10 cellular contexts compared by ENCODE assay signal in the genomic region with DNA sequence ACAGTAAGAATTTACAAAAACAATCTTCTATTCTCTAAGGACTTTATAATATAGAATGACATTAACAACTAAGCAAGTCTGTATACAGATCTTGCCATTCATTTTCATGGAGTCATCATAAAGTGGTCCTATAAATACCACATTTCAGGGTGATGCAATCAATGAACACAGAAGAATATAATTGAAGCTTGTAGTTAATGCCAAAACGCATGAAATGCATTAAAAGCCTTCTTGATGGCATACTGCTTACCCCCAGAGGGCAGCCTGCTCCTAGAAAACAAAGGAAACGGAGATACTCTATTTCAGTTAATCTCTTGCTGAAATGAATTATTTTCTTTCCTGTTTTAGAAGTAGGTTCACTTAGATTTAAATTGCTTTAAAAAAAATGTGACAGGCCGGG. TPM values are rescaled to one million over a fixed set of nuclear protein-coding genes. Genes with fewer than 3 reads are reported as not detected.
DNase-seq lines count a peak whose midpoint lies in the region; ATAC-seq and TF ChIP-seq lines count a peak whose summit lies in the region.
"Had no signal": no experiment of that assay in that cellular context is flagged by ENCODE, and none has a peak within 500 bp of the region (broad histone marks: within the 10 kb centered on the region; RNA-seq: fewer than 3 reads in every experiment).

No MANE protein-coding gene starts in this region.

- no peaks in the 10 kb centered on the region for H3K4me1 ChIP-seq in endodermal cell (ENCODE audit: control insufficient read depth, insufficient read depth, low read length)
- H3K4me1 ChIP-seq in smooth muscle cell (ENCODE audit: low read depth): no peaks in the 10 kb centered on the region
- H3K4me1 ChIP-seq: parathyroid adenoma had no signal

- POLR2A ChIA-PET in activated CD4-positive, alpha-beta memory T cell treated with anti-CD3 and anti-CD28 coated beads for 36 hours (lab: Charles Lee): no interaction called here
- POLR2A ChIA-PET in activated CD4-positive, alpha-beta memory T cell treated with anti-CD3 and anti-CD28 coated beads, Interleukin-2, amount 10 ng/mL, durations not matched to agents 7 days and 5 days (lab: Charles Lee): no interaction called here

- H3K27ac Mint-ChIP-seq in activated CD4-positive, alpha-beta memory T cell treated with anti-CD3 and anti-CD28 coated beads for 36 hours: no peak overlapping the region
- H3K27ac Mint-ChIP-seq in activated CD4-positive, alpha-beta memory T cell treated with anti-CD3 and anti-CD28 coated beads, Interleukin-2, amount 10 ng/mL, durations not matched to agents 7 days and 5 days: no peak overlapping the region
- no peak overlapping the region for H3K27ac Mint-ChIP-seq in endodermal cell
- H3K27ac Mint-ChIP-seq: activated naive CD4-positive, alpha-beta T cell treated with anti-CD3 and anti-CD28 coated beads, Interleukin-2, amount 50 U/mL, for 24 hours had no signal

- no peak overlapping the region for H3K4me2 ChIP-seq in smooth muscle cell

- H3K36me3 Mint-ChIP-seq in activated CD4-positive, alpha-beta memory T cell treated with anti-CD3 and anti-CD28 coated beads for 36 hours: peaks cover 8% of the 10 kb centered on the region
- H3K36me3 Mint-ChIP-seq in activated CD4-positive, alpha-beta memory T cell treated with anti-CD3 and anti-CD28 coated beads, Interleukin-2, amount 10 ng/mL, durations not matched to agents 7 days and 5 days (ENCODE audit: low read depth): peaks cover 2% of the 10 kb centered on the region
- H3K36me3 Mint-ChIP-seq in endodermal cell (ENCODE audit: low read depth): peaks cover 40% of the 10 kb centered on the region

- CTCF ChIA-PET in activated CD4-positive, alpha-beta memory T cell treated with anti-CD3 and anti-CD28 coated beads for 36 hours (lab: Charles Lee): no interaction called here
- CTCF ChIA-PET in activated CD4-positive, alpha-beta memory T cell treated with anti-CD3 and anti-CD28 coated beads, Interleukin-2, amount 10 ng/mL, durations not matched to agents 7 days and 5 days (lab: Charles Lee): interaction anchor here (1.7 to 4.3 kb wide), 2 partner anchors 26 to 35 kb away, joined by 4 to 11 read pairs; no protein-coding TSS in a partner anchor

- no peaks in the 10 kb centered on the region for H3F3A ChIP-seq in smooth muscle cell (ENCODE audit: low read depth)

- H3K9me3 ChIP-seq in endodermal cell (ENCODE audit: control insufficient read depth, low read length) (no peaks in the 10 kb centered on the region), smooth muscle cell (replicated peaks; ENCODE audit: low read depth) (no peaks in the 10 kb centered on the region)

- no peak overlapping the region for H3K4me3 Mint-ChIP-seq in activated CD4-positive, alpha-beta memory T cell treated with anti-CD3 and anti-CD28 coated beads for 36 hours
- H3K4me3 Mint-ChIP-seq in activated CD4-positive, alpha-beta memory T cell treated with anti-CD3 and anti-CD28 coated beads, Interleukin-2, amount 10 ng/mL, durations not matched to agents 7 days and 5 days: no peak overlapping the region
- no peak overlapping the region for H3K4me3 Mint-ChIP-seq in endodermal cell
- H3K4me3 Mint-ChIP-seq: activated naive CD4-positive, alpha-beta T cell treated with anti-CD3 and anti-CD28 coated beads, Interleukin-2, amount 50 U/mL, for 24 hours had no signal

- no peaks in the 10 kb centered on the region for H3K27me3 Mint-ChIP-seq in activated CD4-positive, alpha-beta memory T cell treated with anti-CD3 and anti-CD28 coated beads for 36 hours
- H3K27me3 Mint-ChIP-seq in activated CD4-positive, alpha-beta memory T cell treated with anti-CD3 and anti-CD28 coated beads, Interleukin-2, amount 10 ng/mL, durations not matched to agents 7 days and 5 days: no peaks in the 10 kb centered on the region
- no peaks in the 10 kb centered on the region for H3K27me3 Mint-ChIP-seq in endodermal cell (ENCODE audit: insufficient read depth)
- H3K27me3 Mint-ChIP-seq: activated naive CD4-positive, alpha-beta T cell treated with anti-CD3 and anti-CD28 coated beads, Interleukin-2, amount 50 U/mL, for 24 hours had no signal

- peak; percentile 20 for DNase-seq in activated CD4-positive, alpha-beta memory T cell treated with anti-CD3 and anti-CD28 coated beads for 36 hours
- DNase-seq in activated CD4-positive, alpha-beta memory T cell treated with anti-CD3 and anti-CD28 coated beads, Interleukin-2, amount 10 ng/mL, durations not matched to agents 7 days and 5 days: no peak
- DNase-seq in NCI-H460 (ENCODE audit: extremely low read depth, low read depth) (peak; percentile 3), endodermal cell (peak; percentile 63), smooth muscle cell (lab: John Stamatoyannopoulos, UW; ENCODE audit: unreplicated experiment) (no peak), cardiac septum (ENCODE audit: low spot score) (no peak)
- DNase-seq in activated CD4-positive, alpha-beta T cell treated with anti-CD3 and anti-CD28 coated beads, Interleukin-2, amount 50 U/mL, for 4 hours: no peak

- intact Hi-C loops in activated CD4-positive, alpha-beta memory T cell treated with anti-CD3 and anti-CD28 coated beads for 36 hours (cut with micrococcal nuclease): loop anchor here (10.0 kb wide), 1 partner anchor 134 kb away; the partner anchor contains the start of gene FBXL20
- intact Hi-C loops in cardiac septum (cut with DNase I): loop anchor here (10.0 kb wide), 1 partner anchor 134 kb away; the partner anchor contains the start of gene FBXL20

- H4K20me1 ChIP-seq in smooth muscle cell (ENCODE audit: low read depth): no peaks in the 10 kb centered on the region

- no peaks in the 10 kb centered on the region for H3K79me2 ChIP-seq in smooth muscle cell (ENCODE audit: low read depth)
- H3K79me2 ChIP-seq: parathyroid adenoma had no signal

- WGBS in endodermal cell (ENCODE audit: insufficient coverage in 1 of 2, insufficient read length in 1 of 2), 2 experiments: 58 to 62% methylated on average over 3 of the region's 3 CpGs
- WGBS in smooth muscle cell (ENCODE audit: low lambda C conversion rate): 71% methylated on average over 3 of the region's 3 CpGs

- H3K27me3 ChIP-seq in endodermal cell (ENCODE audit: control insufficient read depth, insufficient read depth, low read length, poor library complexity, severe bottlenecking): no peaks in the 10 kb centered on the region
- H3K27me3 ChIP-seq in smooth muscle cell (ENCODE audit: low read depth): no peaks in the 10 kb centered on the region

- TF ChIP-seq CTCF in endodermal cell (conservative IDR thresholded peaks at IDR 0.05): peak; percentile 72
- TF ChIP-seq CTCF in smooth muscle cell (IDR thresholded peaks at IDR 0.05; ENCODE audit: borderline replicate concordance, insufficient read depth, poor library complexity, severe bottlenecking): peak; percentile 32

- peaks cover 14% of the 10 kb centered on the region for H3K36me3 ChIP-seq in endodermal cell (ENCODE audit: control insufficient read depth, insufficient read depth, low read length)
- no peaks in the 10 kb centered on the region for H3K36me3 ChIP-seq in smooth muscle cell (ENCODE audit: low read depth)

- no peak for ATAC-seq in GM21528 (IDR thresholded peaks at IDR 0.05; ENCODE audit: low FRiP score, unreplicated experiment)

- H3K9ac ChIP-seq in endodermal cell (ENCODE audit: extremely low read depth, low read length, poor library complexity, severe bottlenecking) (no peak overlapping the region), smooth muscle cell (ENCODE audit: low read depth) (no peak overlapping the region)
- H3K9ac ChIP-seq: parathyroid adenoma had no signal

- no peaks in the 10 kb centered on the region for H3K9me3 Mint-ChIP-seq in activated CD4-positive, alpha-beta memory T cell treated with anti-CD3 and anti-CD28 coated beads for 36 hours
- H3K9me3 Mint-ChIP-seq in activated CD4-positive, alpha-beta memory T cell treated with anti-CD3 and anti-CD28 coated beads, Interleukin-2, amount 10 ng/mL, durations not matched to agents 7 days and 5 days: no peaks in the 10 kb centered on the region
- no peaks in the 10 kb centered on the region for H3K9me3 Mint-ChIP-seq in endodermal cell
- H3K9me3 Mint-ChIP-seq: activated naive CD4-positive, alpha-beta T cell treated with anti-CD3 and anti-CD28 coated beads, Interleukin-2, amount 50 U/mL, for 24 hours had no signal

- no peaks in the 10 kb centered on the region for H3K4me1 Mint-ChIP-seq in activated CD4-positive, alpha-beta memory T cell treated with anti-CD3 and anti-CD28 coated beads for 36 hours (ENCODE audit: low read depth)
- no peaks in the 10 kb centered on the region for H3K4me1 Mint-ChIP-seq in activated CD4-positive, alpha-beta memory T cell treated with anti-CD3 and anti-CD28 coated beads, Interleukin-2, amount 10 ng/mL, durations not matched to agents 7 days and 5 days
- H3K4me1 Mint-ChIP-seq in endodermal cell: peaks cover 9% of the 10 kb centered on the region
- H3K4me1 Mint-ChIP-seq: activated naive CD4-positive, alpha-beta T cell treated with anti-CD3 and anti-CD28 coated beads, Interleukin-2, amount 50 U/mL, for 24 hours had no signal

- no peak overlapping the region for H2AFZ ChIP-seq in smooth muscle cell (ENCODE audit: low read depth)
- H2AFZ ChIP-seq: parathyroid adenoma had no signal

- H3K4me3 ChIP-seq in endodermal cell (ENCODE audit: low read length) (no peak overlapping the region), smooth muscle cell (no peak overlapping the region)

- H3K27ac ChIP-seq in endodermal cell (ENCODE audit: low read depth, low read length) (no peak overlapping the region), smooth muscle cell (ENCODE audit: low read depth) (no peak overlapping the region)
- H3K27ac ChIP-seq: parathyroid adenoma had no signal

RNA-seq across cellular contexts. Expression of gene STAC2, which starts 45.2 kb away (rescaled TPM):
- total RNA-seq in activated CD4-positive, alpha-beta memory T cell treated with anti-CD3 and anti-CD28 coated beads for 36 hours: not detected
- not detected for total RNA-seq in activated CD4-positive, alpha-beta memory T cell treated with anti-CD3 and anti-CD28 coated beads, Interleukin-2, amount 10 ng/mL, durations not matched to agents 7 days and 5 days
- total RNA-seq in NCI-H460 (2014; rRNA removed; shearing (Covaris generic)): not detected in 2 replicates
- 0.10 TPM in 1 of 2 replicates, not detected in the other for polyA plus RNA-seq in NCI-H460 (2014; cell fraction: nucleus; rRNA removed)
- total RNA-seq in endodermal cell: under 1 TPM; 0.35 to 0.46 TPM
- 1.3 TPM for polyA plus RNA-seq in endodermal cell (2013, experiment 1 of 2)
- polyA plus RNA-seq in endodermal cell (2013, experiment 2 of 2): 1.2 TPM
- 0.09 and 0.13 TPM in 2 replicates for total RNA-seq in smooth muscle cell
- polyA plus RNA-seq in smooth muscle cell: 0.32 TPM in 1 of 2 replicates, not detected in the other
- total RNA-seq in cardiac septum: 0.67 TPM

Comparison
In these comparisons a context has a peak if more than half of its experiments do, and no peak if none do; other contexts are left out.
1. DNase-seq: peak in activated CD4-positive, alpha-beta memory T cell treated with anti-CD3 and anti-CD28 coated beads for 36 hours (single experiment), NCI-H460 (single experiment) and endodermal cell (single experiment); none in activated CD4-positive, alpha-beta memory T cell treated with anti-CD3 and anti-CD28 coated beads, Interleukin-2, amount 10 ng/mL, durations not matched to agents 7 days and 5 days (single experiment), smooth muscle cell (single experiment), cardiac septum (single experiment) and activated CD4-positive, alpha-beta T cell treated with anti-CD3 and anti-CD28 coated beads, Interleukin-2, amount 50 U/mL, for 4 hours (0 of 2).